Comparison of ENCODE assay signal across 9 cellular contexts in the genomic region with DNA sequence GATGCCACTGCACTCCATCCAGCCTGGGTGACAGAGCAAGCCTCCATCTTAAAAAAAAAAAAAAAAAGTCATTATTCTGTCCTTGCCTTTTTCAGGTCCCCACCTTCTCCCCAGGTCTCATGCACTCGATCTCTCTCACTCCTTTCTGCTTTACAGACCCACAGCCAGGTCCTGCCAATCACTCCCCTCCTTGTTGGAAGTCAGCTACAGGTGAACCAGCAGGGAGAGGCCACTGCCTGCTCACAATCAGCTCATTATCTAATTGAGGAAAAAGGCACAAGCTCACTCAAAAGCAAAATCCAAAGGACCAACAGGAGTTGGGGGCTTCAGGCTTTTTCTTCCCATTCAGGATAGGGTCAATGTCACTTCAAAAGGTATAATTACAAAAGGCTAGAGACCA. TPM values are rescaled to one million over a fixed set of nuclear protein-coding genes. Genes with fewer than 3 reads are reported as not detected.
DNase-seq lines count a peak whose midpoint lies in the region; ATAC-seq and TF ChIP-seq lines count a peak whose summit lies in the region.
"Had no signal": no experiment of that assay in that cellular context is flagged by ENCODE, and none has a peak within 500 bp of the region (broad histone marks: within the 10 kb centered on the region; RNA-seq: fewer than 3 reads in every experiment).

No MANE protein-coding gene starts in this region.

- peaks cover 55% of the 10 kb centered on the region for H3K4me1 Mint-ChIP-seq in HFFc6 (ENCODE audit: low read depth)
- H3K4me1 Mint-ChIP-seq in naive B cell, result peaks cover 38 to 53% (median 52%) of the 10 kb centered on the region in 3 donors

- TSS peak; percentile 67 for BruUV-seq in A673 (replicated peaks; lab: Mats Ljungman, UMichigan)

- H3K27me3 ChIP-seq in A673 (replicated peaks; ENCODE audit: insufficient read depth, low read depth, low read length, poor library complexity), result no peaks in the 10 kb centered on the region

- H3K9me3 Mint-ChIP-seq in HFFc6 (peaks cover 4% of the 10 kb centered on the region), naive B cell (peaks cover 0 to 9% (median 8%) of the 10 kb centered on the region in 7 donors)

- TF ChIP-seq CTCF in A673 (conservative IDR thresholded peaks at IDR 0.05; ENCODE audit: low read depth, low read length) (no peak), HFFc6 (IDR thresholded peaks at IDR 0.05) (no peak), cardiac fibroblast (IDR thresholded peaks at IDR 0.05; ENCODE audit: low read depth, low read length) (no peak), GM10266 (IDR thresholded peaks at IDR 0.05; ENCODE audit: control insufficient read depth, insufficient read depth, low read depth, missing control alignments) (no peak)

- POLR2A ChIA-PET in A673 (lab: Charles Lee; ENCODE audit: low non-redundant PET), result no interaction called here

- peak overlapping the region; percentile 90 for H3K27ac Mint-ChIP-seq in HFFc6
- H3K27ac Mint-ChIP-seq in naive B cell, result peak overlapping the region in 4 of 6 donors; percentile 43 to 93 (median 85)

- H3K27me3 Mint-ChIP-seq in HFFc6 (ENCODE audit: insufficient read depth) (peaks cover 1% of the 10 kb centered on the region; the same call in 1 of the 2 replicates), naive B cell (no peaks in the 10 kb centered on the region)

- H3K36me3 Mint-ChIP-seq in HFFc6 (ENCODE audit: low read depth) (peaks cover 22% of the 10 kb centered on the region), naive B cell (peaks cover 8 to 10% of the 10 kb centered on the region in 2 donors)

- H3K4me3 ChIP-seq in A673 (ENCODE audit: low read depth, low read length, poor library complexity, severe bottlenecking), result peak overlapping the region; percentile 97
- peak overlapping the region; percentile 94 to 100 for H3K4me3 ChIP-seq in cardiac fibroblast (replicated peaks in 1 of 2; ENCODE audit: low read depth in 2 of 2, low read length in 2 of 2)

- H3K9me3 ChIP-seq in A673 (ENCODE audit: low read depth, low read length, poor library complexity, severe bottlenecking), result no peaks in the 10 kb centered on the region

- H3K36me3 ChIP-seq in A673 (ENCODE audit: insufficient read depth, low read length, poor library complexity, severe bottlenecking), result peaks cover 3% of the 10 kb centered on the region

- intact Hi-C loops in A673 (cut with micrococcal nuclease; ENCODE audit: unreplicated experiment), result no loop called here

- peaks cover 31% of the 10 kb centered on the region for H3K4me1 ChIP-seq in A673 (ENCODE audit: insufficient read depth, low read length, poor library complexity, severe bottlenecking)

- DNase-seq in A673 (ENCODE audit: low spot score) (no peak), HFFc6 (no peak), cardiac fibroblast (ENCODE audit: low read depth in 2 of 2) (no peak), naive B cell (no peak), medulla oblongata (ENCODE audit: extremely low spot score) (no peak), GM10266 (ENCODE audit: extremely low spot score) (no peak), NCI-H2081 (lab: John Stamatoyannopoulos, UW) (no peak)
- DNase-seq: NCI-H2029 had no signal

- no peak for ATAC-seq in naive B cell (ENCODE audit: low read depth in 2 of 2)
- no peak for ATAC-seq in GM21390 (IDR thresholded peaks at IDR 0.05; ENCODE audit: unreplicated experiment)

- peak overlapping the region; percentile 97 for H3K27ac ChIP-seq in A673 (ENCODE audit: low read depth, low read length, poor library complexity, severe bottlenecking)

- CTCF ChIA-PET in A673 (lab: Charles Lee), result interaction anchor here (0.9 to 1.0 kb wide), 2 partner anchors 51 to 417 kb away, joined by 3 read pairs; no protein-coding TSS in a partner anchor

- H3K4me3 Mint-ChIP-seq in HFFc6, result peak overlapping the region; percentile 96
- H3K4me3 Mint-ChIP-seq in naive B cell, result peak overlapping the region; percentile 7 to 98 (median 94)

RNA-seq across cellular contexts. Expression of a gene that starts 2.0 kb away (rescaled TPM):
- 72.6 and 88.7 TPM in 2 replicates for total RNA-seq in A673 (2021)
- total RNA-seq in HFFc6 (2021; fragmentation: NEBNext Ultra II Directional; extraction: Animal tissue kit (Norgen Biotek cat#: 25700)), result 10 to 100 TPM; 35.2 to 50.4 (median 44.7) TPM
- 10 to 100 TPM; 12.6 to 39.2 (median 25.3) TPM for polyA plus RNA-seq in naive B cell (ENCODE audit: low read depth in 6 of 6)

RNA-seq across cellular contexts. Expression of a gene that starts 14.1 kb away (rescaled TPM):
- total RNA-seq in A673 (2021), result 38.3 and 39.1 TPM in 2 replicates
- total RNA-seq in HFFc6 (2021; fragmentation: NEBNext Ultra II Directional; extraction: Animal tissue kit (Norgen Biotek cat#: 25700)), result 10 to 100 TPM; 27.5 to 29.8 (median 28.6) TPM
- 10 to 100 TPM; 34.4 to 52.3 (median 38.6) TPM for polyA plus RNA-seq in naive B cell (ENCODE audit: low read depth in 6 of 6)
